Comparison of ENCODE assay signal across 1 cellular context in the genomic region with DNA sequence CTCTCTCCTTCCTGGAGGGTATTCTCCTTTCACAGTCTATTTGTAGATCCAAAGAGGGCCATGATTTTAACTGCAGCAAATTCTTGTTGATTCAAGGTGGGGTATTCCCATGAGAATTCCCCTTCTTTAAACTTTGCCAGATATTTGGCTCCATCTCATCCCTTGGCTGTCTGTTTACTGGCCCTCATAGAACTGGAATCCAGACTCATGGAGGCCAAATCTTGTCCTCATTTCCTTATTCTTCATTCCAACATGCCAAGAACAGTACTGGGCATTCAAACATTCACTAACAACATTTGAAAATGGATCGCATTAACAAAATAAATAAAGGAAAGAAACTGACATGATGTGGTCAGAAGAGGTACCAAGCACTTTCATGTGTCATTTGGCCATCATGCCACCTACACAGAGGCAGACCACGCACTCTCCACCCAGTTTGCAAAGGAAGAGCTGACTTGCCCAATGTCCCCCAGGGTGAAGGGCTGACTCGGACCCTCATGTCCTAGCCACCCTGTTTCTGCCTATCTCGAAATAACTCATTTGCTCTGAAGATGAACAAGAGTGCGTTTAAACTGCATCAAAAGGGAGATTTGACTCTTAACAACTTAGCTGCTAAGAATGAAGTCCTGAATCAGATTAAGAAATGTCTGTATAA.
TF ChIP-seq lines count a peak whose summit lies in the region.

No MANE protein-coding gene starts in this region.

TF ChIP-seq in GM12878, 131 proteins besides CTCF, POLR2A, EP300 and RAD21:
- no peak for TF ChIP-seq ZNF217 (IDR thresholded peaks at IDR 0.05)
- TF ChIP-seq RUNX3 (IDR thresholded peaks at IDR 0.05; ENCODE audit: low read length), result 0 out of 2 replicates have a peak, but pooled peaks have one; percentile 40
- TF ChIP-seq, protein P1, sequence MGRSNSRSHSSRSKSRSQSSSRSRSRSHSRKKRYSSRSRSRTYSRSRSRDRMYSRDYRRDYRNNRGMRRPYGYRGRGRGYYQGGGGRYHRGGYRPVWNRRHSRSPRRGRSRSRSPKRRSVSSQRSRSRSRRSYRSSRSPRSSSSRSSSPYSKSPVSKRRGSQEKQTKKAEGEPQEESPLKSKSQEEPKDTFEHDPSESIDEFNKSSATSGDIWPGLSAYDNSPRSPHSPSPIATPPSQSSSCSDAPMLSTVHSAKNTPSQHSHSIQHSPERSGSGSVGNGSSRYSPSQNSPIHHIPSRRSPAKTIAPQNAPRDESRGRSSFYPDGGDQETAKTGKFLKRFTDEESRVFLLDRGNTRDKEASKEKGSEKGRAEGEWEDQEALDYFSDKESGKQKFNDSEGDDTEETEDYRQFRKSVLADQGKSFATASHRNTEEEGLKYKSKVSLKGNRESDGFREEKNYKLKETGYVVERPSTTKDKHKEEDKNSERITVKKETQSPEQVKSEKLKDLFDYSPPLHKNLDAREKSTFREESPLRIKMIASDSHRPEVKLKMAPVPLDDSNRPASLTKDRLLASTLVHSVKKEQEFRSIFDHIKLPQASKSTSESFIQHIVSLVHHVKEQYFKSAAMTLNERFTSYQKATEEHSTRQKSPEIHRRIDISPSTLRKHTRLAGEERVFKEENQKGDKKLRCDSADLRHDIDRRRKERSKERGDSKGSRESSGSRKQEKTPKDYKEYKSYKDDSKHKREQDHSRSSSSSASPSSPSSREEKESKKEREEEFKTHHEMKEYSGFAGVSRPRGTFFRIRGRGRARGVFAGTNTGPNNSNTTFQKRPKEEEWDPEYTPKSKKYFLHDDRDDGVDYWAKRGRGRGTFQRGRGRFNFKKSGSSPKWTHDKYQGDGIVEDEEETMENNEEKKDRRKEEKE (IDR thresholded peaks at IDR 0.05), result no peak
- TF ChIP-seq PAX5 (IDR thresholded peaks at IDR 0.05; ENCODE audit: borderline replicate concordance, low read depth, low read length), result no peak
- no peak for TF ChIP-seq POU2F2 (IDR thresholded peaks at IDR 0.05; ENCODE audit: borderline replicate concordance, low read depth, low read length)
- no peak for TF ChIP-seq MYB (IDR thresholded peaks at IDR 0.05; ENCODE audit: borderline replicate concordance, low read depth, low read length)
